In the genomic region with DNA sequence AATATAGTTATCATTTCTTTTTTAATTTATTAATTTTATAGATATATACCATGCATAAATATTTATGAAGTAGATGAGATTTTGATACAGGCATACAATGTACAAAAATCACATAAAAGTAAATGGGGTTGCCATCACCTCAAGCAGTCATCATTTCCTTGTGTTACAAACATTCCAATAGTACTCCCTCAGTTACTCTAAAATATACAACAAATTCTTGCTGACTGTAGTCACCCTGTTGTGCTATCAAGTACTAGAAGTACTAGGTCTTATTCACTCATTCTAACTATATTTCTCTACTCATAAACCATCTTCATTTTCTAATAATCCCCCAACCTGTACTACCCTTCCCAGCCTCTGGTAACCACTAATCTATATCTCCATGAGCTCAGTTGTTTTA, we compare ENCODE assay signal across 16 cellular contexts.
"Had no signal": no experiment of that assay in that cellular context is flagged by ENCODE, and none has a peak within 500 bp of the region (broad histone marks: within the 10 kb centered on the region; RNA-seq: fewer than 3 reads in every experiment).

No MANE protein-coding gene starts in this region.

- H3K27me3 ChIP-seq: body of pancreas, colonic mucosa, ovary, right lobe of liver, upper lobe of right lung had no signal

- H3K9me3 ChIP-seq: body of pancreas, colonic mucosa, ovary, right lobe of liver, upper lobe of right lung had no signal

- H3K27ac ChIP-seq: body of pancreas, colonic mucosa, ovary, right lobe of liver, upper lobe of right lung had no signal

- ATAC-seq: activated T-cell treated with anti-CD3 and anti-CD28 coated beads, Interleukin-2, amount 50 U/mL, for 72 hours; body of pancreas; naive thymus-derived CD8-positive, alpha-beta T cell; right lobe of liver; stimulated activated naive B cell treated with anti-CD40 and anti-IgM and Interleukin-4, amounts not matched to agents 10 μg/mL and 1 μg/mL and 100 μg/mL, for 72 hours; upper lobe of right lung had no signal

- H3K36me3 ChIP-seq: colonic mucosa, ovary, right lobe of liver, upper lobe of right lung had no signal

- DNase-seq: activated CD4-positive, alpha-beta T cell treated with anti-CD3 and anti-CD28 coated beads, Interleukin-2, amount 50 U/mL, for 4 hours; activated effector memory CD4-positive, alpha-beta T cell treated with anti-CD3 and anti-CD28 coated beads, Interleukin-2, amount 50 U/mL, for 16 hours; activated naive CD4-positive, alpha-beta T cell treated with anti-CD3 and anti-CD28 coated beads, Interleukin-2, amount 50 U/mL, for 16 hours; activated T-cell treated with anti-CD3 and anti-CD28 coated beads, Interleukin-2, amount 50 U/mL, for 72 hours; body of pancreas; central memory CD4-positive, alpha-beta T cell; colonic mucosa; erythroblast; immature natural killer cell; naive thymus-derived CD8-positive, alpha-beta T cell; ovary; right lobe of liver; stimulated activated CD4-positive, alpha-beta T cell treated with anti-CD3 and anti-CD28 coated beads, Interleukin-4, amount 100 ng/mL, for 4 hours; stimulated activated naive B cell treated with anti-CD40 and anti-IgM and Interleukin-4, amounts not matched to agents 10 μg/mL and 1 μg/mL and 100 μg/mL, for 72 hours; upper lobe of right lung had no signal

- H3K4me3 ChIP-seq: body of pancreas, colonic mucosa, ovary, right lobe of liver, smooth muscle cell, upper lobe of right lung had no signal

- H3K4me1 ChIP-seq: body of pancreas, colonic mucosa, right lobe of liver, upper lobe of right lung had no signal
